In genomic region chr3:158539414-158540014, GRCh38 we compare ENCODE assay signal across 9 cellular contexts. TPM values are rescaled to one million over a fixed set of nuclear protein-coding genes. Genes with fewer than 3 reads are reported as not detected.
A peak's percentile ranks its signal among the peaks of the same experiment; 100 is the strongest.
DNase-seq lines count a peak whose midpoint lies in the region; ATAC-seq and TF ChIP-seq lines count a peak whose summit lies in the region.
"Had no signal": no experiment of that assay in that cellular context is flagged by ENCODE, and none has a peak within 500 bp of the region (broad histone marks: within the 10 kb centered on the region; RNA-seq: fewer than 3 reads in every experiment).

No MANE protein-coding gene starts in this region.

- H3K4me3 Mint-ChIP-seq in CD4-positive, CD25-positive, alpha-beta regulatory T cell: no peak overlapping the region

- peaks cover 9% of the 10 kb centered on the region for H3K36me3 Mint-ChIP-seq in CD4-positive, CD25-positive, alpha-beta regulatory T cell

- in situ Hi-C loops in SK-MEL-5 (cut with HindIII; ENCODE audit: low pct_unique_long_range_greater_than_20kb, low sequenced_read_pairs): no loop called here

- no peaks in the 10 kb centered on the region for H3K27me3 Mint-ChIP-seq in CD4-positive, CD25-positive, alpha-beta regulatory T cell

- H3K79me2 ChIP-seq in MM.1S (ENCODE audit: low read length): no peaks in the 10 kb centered on the region

- peak; percentile 6 to 68 (median 45) for DNase-seq in CD4-positive, CD25-positive, alpha-beta regulatory T cell
- DNase-seq in MM.1S: peak; percentile 77
- peak; percentile 63 for DNase-seq in SK-MEL-5 (ENCODE audit: low read depth, low spot score)
- peak; percentile 69 for DNase-seq in astrocyte of the hippocampus (ENCODE audit: low read depth, low spot score)
- DNase-seq in kidney glomerular epithelial cell (lab: John Stamatoyannopoulos, UW): peak; percentile 31
- DNase-seq in stimulated activated CD8-positive, alpha-beta memory T cell treated with anti-CD3 and anti-CD28 coated beads, Interleukin-4, amount 100 ng/mL, for 48 hours: peak; percentile 65
- no peak for DNase-seq in occipital lobe (lab: John Stamatoyannopoulos, UW)

- no peaks in the 10 kb centered on the region for H3F3A ChIP-seq in MM.1S (ENCODE audit: insufficient read depth, low read length)

- TF ChIP-seq CTCF in MM.1S (IDR thresholded peaks at IDR 0.05; ENCODE audit: low read length): peak; percentile 73

- no peaks in the 10 kb centered on the region for H3K9me2 ChIP-seq in MM.1S (replicated peaks; ENCODE audit: insufficient read depth, low read length)

- H3K4me2 ChIP-seq in MM.1S (ENCODE audit: low read depth, low read length): no peak overlapping the region

- no peaks in the 10 kb centered on the region for H3K9me3 ChIP-seq in CD4-positive, CD25-positive, alpha-beta regulatory T cell (ENCODE audit: control insufficient read depth in 2 of 2, low read length in 2 of 2)
- H3K9me3 ChIP-seq in MM.1S (replicated peaks; ENCODE audit: insufficient read depth, low read length): no peaks in the 10 kb centered on the region
- H3K9me3 ChIP-seq: SJSA1 had no signal

- no peaks in the 10 kb centered on the region for H3K4me1 Mint-ChIP-seq in CD4-positive, CD25-positive, alpha-beta regulatory T cell

- H2AFZ ChIP-seq in MM.1S (ENCODE audit: low read length): 0 out of 2 replicates have a peak overlapping the region, but pooled peaks have one; percentile 11

- H3K9me3 Mint-ChIP-seq in CD4-positive, CD25-positive, alpha-beta regulatory T cell: no peaks in the 10 kb centered on the region

- H3K4me3 ChIP-seq in CD4-positive, CD25-positive, alpha-beta regulatory T cell (ENCODE audit: low read depth, low read length): no peak overlapping the region
- no peak overlapping the region for H3K4me3 ChIP-seq in MM.1S (ENCODE audit: low read length)
- H3K4me3 ChIP-seq: SJSA1 had no signal

- no peak overlapping the region for H3K9ac ChIP-seq in MM.1S (ENCODE audit: low read length)

- peaks cover 9% of the 10 kb centered on the region for H3K36me3 ChIP-seq in CD4-positive, CD25-positive, alpha-beta regulatory T cell (ENCODE audit: control insufficient read depth, insufficient read depth, low read length)
- no peaks in the 10 kb centered on the region; the same call in 1 of the 2 replicates for H3K36me3 ChIP-seq in MM.1S (replicated peaks; ENCODE audit: insufficient read depth, low read length)
- H3K36me3 ChIP-seq: SJSA1 had no signal

- ATAC-seq in CD4-positive, CD25-positive, alpha-beta regulatory T cell (ENCODE audit: low read depth in 2 of 2): no peak
- ATAC-seq in GM19395 (IDR thresholded peaks at IDR 0.05; ENCODE audit: unreplicated experiment): peak; percentile 80

- H3K4me1 ChIP-seq in CD4-positive, CD25-positive, alpha-beta regulatory T cell (ENCODE audit: control insufficient read depth, insufficient read depth, low read length, poor library complexity, severe bottlenecking): no peaks in the 10 kb centered on the region
- H3K4me1 ChIP-seq in MM.1S (ENCODE audit: low read length): no peaks in the 10 kb centered on the region
- H3K4me1 ChIP-seq: SJSA1 had no signal

- H3K27ac Mint-ChIP-seq in CD4-positive, CD25-positive, alpha-beta regulatory T cell: no peak overlapping the region

- no peak overlapping the region for H3K27ac ChIP-seq in CD4-positive, CD25-positive, alpha-beta regulatory T cell (ENCODE audit: insufficient read depth, low read length, poor library complexity, severe bottlenecking)
- H3K27ac ChIP-seq in MM.1S (ENCODE audit: low read length): no peak overlapping the region
- H3K27ac ChIP-seq: SJSA1 had no signal

- no peaks in the 10 kb centered on the region for H3K27me3 ChIP-seq in CD4-positive, CD25-positive, alpha-beta regulatory T cell (ENCODE audit: control insufficient read depth, insufficient read depth, low read length)
- no peaks in the 10 kb centered on the region for H3K27me3 ChIP-seq in MM.1S (replicated peaks; ENCODE audit: insufficient read depth, low read length)
- H3K27me3 ChIP-seq: SJSA1 had no signal

- no peaks in the 10 kb centered on the region for H4K20me1 ChIP-seq in MM.1S (ENCODE audit: insufficient read depth, low read length)

RNA-seq across cellular contexts. Expression of gene MLF1, which starts 31.5 kb away (rescaled TPM):
- 5.3 TPM for total RNA-seq in CD4-positive, CD25-positive, alpha-beta regulatory T cell
- 1 to 10 TPM; 5.2 to 8.3 (median 6.1) TPM for polyA plus RNA-seq in CD4-positive, CD25-positive, alpha-beta regulatory T cell
- total RNA-seq in SK-MEL-5 (2014; rRNA removed; shearing (Covaris generic)): 19.8 and 20.2 TPM in 2 replicates
- 8.8 and 12.0 TPM in 2 replicates for polyA plus RNA-seq in SK-MEL-5 (2015; cell fraction: cytosol; rRNA removed)
- 9.4 and 16.9 TPM in 2 replicates for polyA plus RNA-seq in SK-MEL-5 (2015; cell fraction: nucleus; rRNA removed)
- 30.3 TPM for total RNA-seq in occipital lobe
